Comparison of ENCODE assay signal across 1 cellular context in the genomic region with DNA sequence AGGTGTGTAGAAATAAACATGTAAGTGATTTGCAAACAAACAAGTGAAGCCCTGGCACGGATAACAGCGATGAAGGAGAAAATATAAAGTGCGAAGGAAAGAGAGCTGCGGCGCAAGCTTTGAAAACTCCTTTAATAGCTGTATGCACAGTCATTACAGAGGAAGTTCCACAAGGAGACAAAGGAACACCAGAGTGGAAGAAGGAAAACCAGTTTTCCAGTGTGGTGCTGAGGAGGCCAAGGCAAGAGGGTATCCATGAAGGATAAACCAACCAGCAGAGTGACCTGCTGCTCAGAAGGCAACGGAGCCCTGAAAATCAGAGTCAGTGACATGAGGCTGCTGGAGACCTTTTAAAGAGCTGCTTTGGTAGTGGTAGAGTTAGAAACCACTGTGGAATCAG.
TF ChIP-seq lines count a peak whose summit lies in the region.

No MANE protein-coding gene starts in this region.

TF ChIP-seq in H1, 55 proteins besides CTCF, POLR2A, EP300 and RAD21:
- TF ChIP-seq GTF2F1 (IDR thresholded peaks at IDR 0.05; ENCODE audit: borderline replicate concordance, low read depth, low read length), result no peak
